In genomic region chr11:101686514-101686913, GRCh38 we compare ENCODE assay signal across 12 cellular contexts.
DNase-seq lines count a peak whose midpoint lies in the region; ATAC-seq, FAIRE-seq and TF ChIP-seq lines count a peak whose summit lies in the region.
"Had no signal": no experiment of that assay in that cellular context is flagged by ENCODE, and none has a peak within 500 bp of the region (broad histone marks: within the 10 kb centered on the region; RNA-seq: fewer than 3 reads in every experiment).

No MANE protein-coding gene starts in this region.

- intact Hi-C loops in A673 (cut with micrococcal nuclease; ENCODE audit: unreplicated experiment): no loop called here

- peak; percentile 97 for FAIRE-seq in HTR-8/SVneo (lab: Jason Lieb, UNC)

- TF ChIP-seq EP300 in tibial nerve (IDR thresholded peaks at IDR 0.05): no peak

- no peak for TF ChIP-seq POLR2A in tibial nerve (IDR thresholded peaks at IDR 0.05)

- POLR2A ChIA-PET in A673 (lab: Charles Lee; ENCODE audit: low non-redundant PET): no interaction called here

- CTCF ChIA-PET in A673 (lab: Charles Lee): no interaction called here

- no peak for ATAC-seq in GM18861 (IDR thresholded peaks at IDR 0.05; ENCODE audit: unreplicated experiment)
- no peak for ATAC-seq in GM21576 (IDR thresholded peaks at IDR 0.05; ENCODE audit: unreplicated experiment)

- no peaks in the 10 kb centered on the region for H3K9me3 ChIP-seq in A673 (ENCODE audit: low read depth, low read length, poor library complexity, severe bottlenecking)
- no peaks in the 10 kb centered on the region for H3K9me3 ChIP-seq in tibial nerve

- no peaks in the 10 kb centered on the region for H3K36me3 ChIP-seq in A673 (ENCODE audit: insufficient read depth, low read length, poor library complexity, severe bottlenecking)
- H3K36me3 ChIP-seq in brain microvascular endothelial cell (replicated peaks): no peaks in the 10 kb centered on the region
- H3K36me3 ChIP-seq in tibial nerve: no peaks in the 10 kb centered on the region

- H3K27ac ChIP-seq in A673 (ENCODE audit: low read depth, low read length, poor library complexity, severe bottlenecking) (no peak overlapping the region), brain microvascular endothelial cell (peak overlapping the region; percentile 67), tibial nerve (no peak overlapping the region)

- in situ Hi-C loops in brain microvascular endothelial cell (cut with HindIII; ENCODE audit: low pct_ligation_motif_present, low sequenced_read_pairs): no loop called here

- H3K4me1 ChIP-seq in A673 (ENCODE audit: insufficient read depth, low read length, poor library complexity, severe bottlenecking): no peaks in the 10 kb centered on the region
- H3K4me1 ChIP-seq in tibial nerve: no peaks in the 10 kb centered on the region

- DNase-seq in A673 (ENCODE audit: low spot score): peak; percentile 46
- peak; percentile 82 for DNase-seq in HTR-8/SVneo (ENCODE audit: insufficient read length, low spot score)
- DNase-seq in brain microvascular endothelial cell: peak; percentile 95
- DNase-seq in iris pigment epithelial cell (ENCODE audit: low read depth): peak; percentile 45
- DNase-seq in tibial nerve (ENCODE audit: low spot score in 2 of 2): no peak
- no peak for DNase-seq in middle frontal gyrus (ENCODE audit: extremely low spot score, low spot score)
- DNase-seq: activated CD4-positive, alpha-beta memory T cell treated with anti-CD3 and anti-CD28 coated beads, Interleukin-2, amount 10 ng/mL, durations not matched to agents 7 days and 5 days; activated naive CD4-positive, alpha-beta T cell treated with anti-CD3 and anti-CD28 coated beads, Interleukin-2, amount 50 U/mL, for 16 hours; AML-193; retina had no signal

- no TSS peak for BruUV-seq in A673 (replicated peaks; lab: Mats Ljungman, UMichigan)

- no peaks in the 10 kb centered on the region for H3K27me3 ChIP-seq in A673 (replicated peaks; ENCODE audit: insufficient read depth, low read depth, low read length, poor library complexity)
- H3K27me3 ChIP-seq in brain microvascular endothelial cell (replicated peaks): no peaks in the 10 kb centered on the region
- H3K27me3 ChIP-seq in tibial nerve: no peaks in the 10 kb centered on the region

- WGBS in tibial nerve, 2 donors: 21 to 31% methylated on average over 2 of the region's 2 CpGs

- no peak overlapping the region for H3K4me3 ChIP-seq in A673 (ENCODE audit: low read depth, low read length, poor library complexity, severe bottlenecking)
- H3K4me3 ChIP-seq in brain microvascular endothelial cell (ENCODE audit: low read depth, low read length): no peak overlapping the region
- H3K4me3 ChIP-seq in tibial nerve: no peak overlapping the region

- no peak for TF ChIP-seq CTCF in A673 (conservative IDR thresholded peaks at IDR 0.05; ENCODE audit: low read depth, low read length)
- TF ChIP-seq CTCF in brain microvascular endothelial cell (IDR thresholded peaks at IDR 0.05; ENCODE audit: low read depth, low read length, missing control alignments): no peak
- TF ChIP-seq CTCF in tibial nerve (IDR thresholded peaks at IDR 0.05): no peak

Comparison
In these comparisons a context has a peak if more than half of its experiments do, and no peak if none do; other contexts are left out.
1. DNase-seq: peak in A673 (single experiment), HTR-8/SVneo (single experiment), brain microvascular endothelial cell (single experiment) and iris pigment epithelial cell (single experiment); none in tibial nerve (0 of 2) and middle frontal gyrus (single experiment).